7 cellular contexts compared by ENCODE assay signal in genomic region chr18:78927616-78928015, GRCh38. TPM values are rescaled to one million over a fixed set of nuclear protein-coding genes. Genes with fewer than 3 reads are reported as not detected.
"Had no signal": no experiment of that assay in that cellular context is flagged by ENCODE, and none has a peak within 500 bp of the region (broad histone marks: within the 10 kb centered on the region; RNA-seq: fewer than 3 reads in every experiment).

No MANE protein-coding gene starts in this region.

- H2AFZ ChIP-seq: GM23248 had no signal

- H3K4me3 ChIP-seq: GM23248, K562 had no signal

- H3K27ac ChIP-seq: GM23248 had no signal

- H3K9ac ChIP-seq: GM23248 had no signal

- DNase-seq: GM23248, GOT3, H7, HCEC 1CT, IMR-90 had no signal

RNA-seq across cellular contexts. Expression of gene SALL3, which starts 52.0 kb away (rescaled TPM):
- total RNA-seq: GM23248, HT-29, IMR-90, K562 had no signal
- polyA plus RNA-seq: GM23248, IMR-90, K562 had no signal
